ENCODE assay signal across 11 cellular contexts in genomic region chr5:139473105-139473504, GRCh38. TPM values are rescaled to one million over a fixed set of nuclear protein-coding genes. Genes with fewer than 3 reads are reported as not detected.
DNase-seq lines count a peak whose midpoint lies in the region; ATAC-seq lines count a peak whose summit lies in the region.
"Had no signal": no experiment of that assay in that cellular context is flagged by ENCODE, and none has a peak within 500 bp of the region (broad histone marks: within the 10 kb centered on the region; RNA-seq: fewer than 3 reads in every experiment).

No MANE protein-coding gene starts in this region.

- peaks cover 30% of the 10 kb centered on the region for H3K36me3 ChIP-seq in CD4-positive, CD25-positive, alpha-beta regulatory T cell (ENCODE audit: control insufficient read depth, insufficient read depth, low read length)
- H3K36me3 ChIP-seq in NT2/D1 (ENCODE audit: insufficient read depth, insufficient read length, low read length), result no peaks in the 10 kb centered on the region
- peaks cover 0 to 24% of the 10 kb centered on the region in 2 donors for H3K36me3 ChIP-seq in muscle layer of duodenum (ENCODE audit: control insufficient read depth in 1 of 2, insufficient read depth in 2 of 2, low read length in 2 of 2)

- H3K4me3 ChIP-seq in CD4-positive, CD25-positive, alpha-beta regulatory T cell (ENCODE audit: low read depth, low read length), result no peak overlapping the region
- H3K4me3 ChIP-seq in NT2/D1 (ENCODE audit: insufficient read length, low read depth), result no peak overlapping the region
- no peak overlapping the region for H3K4me3 ChIP-seq in muscle layer of duodenum (ENCODE audit: low read depth in 1 of 2, low read length in 2 of 2)
- H3K4me3 ChIP-seq: SJSA1 had no signal

- H3K4me1 ChIP-seq in CD4-positive, CD25-positive, alpha-beta regulatory T cell (ENCODE audit: control insufficient read depth, insufficient read depth, low read length, poor library complexity, severe bottlenecking), result peaks cover 87% of the 10 kb centered on the region
- H3K4me1 ChIP-seq in NT2/D1 (ENCODE audit: insufficient read depth, insufficient read length) (peaks cover 27% of the 10 kb centered on the region), muscle layer of duodenum (ENCODE audit: control insufficient read depth in 1 of 2, insufficient read depth in 2 of 2, low read length in 2 of 2) (peaks cover 6 to 22% of the 10 kb centered on the region in 2 donors)
- H3K4me1 ChIP-seq: SJSA1 had no signal

- peak overlapping the region; percentile 93 to 96 (median 93) for H3K27ac Mint-ChIP-seq in CD4-positive, CD25-positive, alpha-beta regulatory T cell
- H3K27ac Mint-ChIP-seq in effector memory CD8-positive, alpha-beta T cell, result peak overlapping the region; percentile 84 to 96

- H3K9me3 Mint-ChIP-seq in CD4-positive, CD25-positive, alpha-beta regulatory T cell, result no peaks in the 10 kb centered on the region
- H3K9me3 Mint-ChIP-seq in effector memory CD8-positive, alpha-beta T cell, result no peaks in the 10 kb centered on the region

- no peaks in the 10 kb centered on the region for H3K9me3 ChIP-seq in CD4-positive, CD25-positive, alpha-beta regulatory T cell (ENCODE audit: control insufficient read depth in 2 of 2, low read length in 2 of 2)
- H3K9me3 ChIP-seq in NT2/D1 (ENCODE audit: insufficient read depth, low read length) (no peaks in the 10 kb centered on the region), muscle layer of duodenum (ENCODE audit: control insufficient read depth in 1 of 2, low read length in 2 of 2) (no peaks in the 10 kb centered on the region)
- H3K9me3 ChIP-seq: SJSA1 had no signal

- no peaks in the 10 kb centered on the region for H3K27me3 Mint-ChIP-seq in CD4-positive, CD25-positive, alpha-beta regulatory T cell
- no peaks in the 10 kb centered on the region for H3K27me3 Mint-ChIP-seq in effector memory CD8-positive, alpha-beta T cell

- DNase-seq in CD4-positive, CD25-positive, alpha-beta regulatory T cell, result no peak
- DNase-seq in NT2/D1 (ENCODE audit: low read depth, low spot score), result peak; percentile 78
- no peak for DNase-seq in effector memory CD8-positive, alpha-beta T cell
- no peak for DNase-seq in SKM-1 (lab: John Stamatoyannopoulos, UW; ENCODE audit: unreplicated experiment)
- DNase-seq: C1 segment of cervical spinal cord, NCI-H2227 treated with DMSO at 0.1 percent for 48 hours had no signal

- H3K27me3 ChIP-seq in CD4-positive, CD25-positive, alpha-beta regulatory T cell (ENCODE audit: control insufficient read depth, insufficient read depth, low read length), result no peaks in the 10 kb centered on the region
- H3K27me3 ChIP-seq in NT2/D1 (ENCODE audit: insufficient read depth, insufficient read length), result no peaks in the 10 kb centered on the region
- H3K27me3 ChIP-seq in muscle layer of duodenum (ENCODE audit: low read depth, low read length), result no peaks in the 10 kb centered on the region
- H3K27me3 ChIP-seq: SJSA1 had no signal

- peaks cover 18 to 91% (median 63%) of the 10 kb centered on the region in 4 donors for H3K4me1 Mint-ChIP-seq in CD4-positive, CD25-positive, alpha-beta regulatory T cell
- H3K4me1 Mint-ChIP-seq in effector memory CD8-positive, alpha-beta T cell (ENCODE audit: low read depth in 2 of 2), result peaks cover 58 to 68% of the 10 kb centered on the region in 2 donors

- no peak overlapping the region for H3K27ac ChIP-seq in CD4-positive, CD25-positive, alpha-beta regulatory T cell (ENCODE audit: insufficient read depth, low read length, poor library complexity, severe bottlenecking)
- peak overlapping the region; percentile 16 for H3K27ac ChIP-seq in muscle layer of duodenum (ENCODE audit: low read length)
- H3K27ac ChIP-seq: SJSA1 had no signal

- ATAC-seq in CD4-positive, CD25-positive, alpha-beta regulatory T cell (ENCODE audit: low read depth in 2 of 2), result no peak
- no peak for ATAC-seq in effector memory CD8-positive, alpha-beta T cell (replicated peaks)
- ATAC-seq in GM19452 (IDR thresholded peaks at IDR 0.05; ENCODE audit: unreplicated experiment) (no peak), HG03280 (IDR thresholded peaks at IDR 0.05; ENCODE audit: unreplicated experiment) (no peak), HG02798 (IDR thresholded peaks at IDR 0.05; ENCODE audit: poor library complexity, unreplicated experiment) (no peak)

- peak overlapping the region; percentile 59 for H3K9ac ChIP-seq in NT2/D1 (ENCODE audit: insufficient read length, low read depth)

- H3K4me3 Mint-ChIP-seq in CD4-positive, CD25-positive, alpha-beta regulatory T cell, result peak overlapping the region in 2 of 4 donors; percentile 65 to 84
- H3K4me3 Mint-ChIP-seq in effector memory CD8-positive, alpha-beta T cell, result peak overlapping the region in 1 of 2 donors; percentile 92

- H3K36me3 Mint-ChIP-seq in CD4-positive, CD25-positive, alpha-beta regulatory T cell, result peaks cover 10% of the 10 kb centered on the region
- H3K36me3 Mint-ChIP-seq in effector memory CD8-positive, alpha-beta T cell (ENCODE audit: insufficient read depth), result peaks cover 24% of the 10 kb centered on the region

RNA-seq across cellular contexts. Expression of gene SMIM33, which starts 2.3 kb away (rescaled TPM):
- 0.54 TPM for total RNA-seq in CD4-positive, CD25-positive, alpha-beta regulatory T cell
- polyA plus RNA-seq in CD4-positive, CD25-positive, alpha-beta regulatory T cell, result 1 to 10 TPM in 1 of 4 donors, under 1 TPM in 3; 0.08 to 1.9 (median 0.73) TPM
- total RNA-seq: SJSA1 had no signal

RNA-seq across cellular contexts. Expression of gene STING1, which starts 9.5 kb away (rescaled TPM):
- total RNA-seq in CD4-positive, CD25-positive, alpha-beta regulatory T cell, result 295 TPM
- polyA plus RNA-seq in CD4-positive, CD25-positive, alpha-beta regulatory T cell, result 100 to 1,000 TPM; 131 to 177 (median 158) TPM

RNA-seq across cellular contexts. Expression of gene ECSCR, which starts 10.6 kb away (rescaled TPM):
- total RNA-seq in CD4-positive, CD25-positive, alpha-beta regulatory T cell, result 0.64 TPM
- 1 to 10 TPM in 1 of 4 donors, under 1 TPM in 2, not detected in 1; 0.23 to 1.6 (median 0.92) TPM for polyA plus RNA-seq in CD4-positive, CD25-positive, alpha-beta regulatory T cell

RNA-seq across cellular contexts. Expression of gene DNAJC18, which starts 33.8 kb away (rescaled TPM):
- total RNA-seq in CD4-positive, CD25-positive, alpha-beta regulatory T cell, result 8.2 TPM
- polyA plus RNA-seq in CD4-positive, CD25-positive, alpha-beta regulatory T cell, result 1 to 10 TPM; 4.0 to 9.0 (median 5.1) TPM
